Comparison of ENCODE assay signal across 12 cellular contexts in the genomic region with DNA sequence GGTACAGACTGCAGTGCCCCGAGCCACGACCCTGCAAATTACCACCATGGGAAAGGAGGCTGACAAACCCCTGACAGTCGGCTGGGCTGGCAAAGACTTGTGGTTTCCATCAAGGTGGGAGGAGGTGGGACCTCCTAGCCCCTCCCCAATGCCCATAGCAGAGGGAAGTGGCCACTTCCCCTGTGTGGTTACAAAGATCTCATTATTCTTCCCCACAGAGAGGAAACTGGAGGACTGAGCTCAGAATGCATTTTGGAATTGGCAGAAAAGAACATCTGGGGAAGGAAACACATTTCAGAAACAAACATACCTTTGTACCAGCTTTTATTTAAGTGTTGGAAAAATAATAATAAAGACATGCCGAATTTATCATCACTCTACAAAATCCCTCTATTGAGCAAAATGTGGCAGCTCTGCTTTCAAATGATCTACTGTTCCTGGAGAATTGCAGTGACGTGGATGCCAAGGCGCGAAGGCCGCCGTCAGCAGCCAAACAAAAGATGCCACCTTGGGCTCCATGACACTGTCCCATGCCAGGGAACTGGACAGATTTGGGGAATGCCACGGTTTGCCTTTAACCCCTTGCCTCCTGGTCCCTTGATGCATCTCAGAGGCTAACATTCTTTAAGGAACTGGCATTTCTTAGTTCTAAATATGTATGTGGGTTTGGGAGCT.
DNase-seq lines count a peak whose midpoint lies in the region; ATAC-seq, FAIRE-seq and TF ChIP-seq lines count a peak whose summit lies in the region.
"Had no signal": no experiment of that assay in that cellular context is flagged by ENCODE, and none has a peak within 500 bp of the region (broad histone marks: within the 10 kb centered on the region; RNA-seq: fewer than 3 reads in every experiment).

No MANE protein-coding gene starts in this region.

- H3K27me3 Mint-ChIP-seq in CD14-positive monocyte (ENCODE audit: low read depth in 3 of 3) (peaks cover 14 to 33% (median 29%) of the 10 kb centered on the region in 3 donors), naive B cell (no peaks in the 10 kb centered on the region)
- no peaks in the 10 kb centered on the region for H3K27me3 Mint-ChIP-seq in activated CD8-positive, alpha-beta T cell treated with anti-CD3 and anti-CD28 coated beads, Interleukin-2, amount 10 ng/mL, durations not matched to agents 7 days and 5 days (ENCODE audit: low read depth)

- in situ Hi-C loops in KBM-7 (cut with MboI; ENCODE audit: low pct_unique_long_range_greater_than_20kb, low sequenced_read_pairs) = no loop called here

- H3K4me1 ChIP-seq in small intestine (ENCODE audit: control insufficient read depth in 2 of 2, insufficient read depth in 1 of 2, low read depth in 1 of 2, low read length in 1 of 2) (no peaks in the 10 kb centered on the region), uterus (no peaks in the 10 kb centered on the region)
- H3K4me1 ChIP-seq: SJSA1 had no signal

- H3K27ac Mint-ChIP-seq in CD14-positive monocyte = peak overlapping the region in 4 of 7 donors; percentile 13 to 28 (median 20)
- peak overlapping the region; percentile 45 for H3K27ac Mint-ChIP-seq in activated CD8-positive, alpha-beta T cell treated with anti-CD3 and anti-CD28 coated beads, Interleukin-2, amount 10 ng/mL, durations not matched to agents 7 days and 5 days
- H3K27ac Mint-ChIP-seq in naive B cell = peak overlapping the region in 3 of 6 donors; percentile 60 to 82 (median 63)

- DNase-seq in CD14-positive monocyte (ENCODE audit: low spot score) (no peak), KBM-7 (peak; percentile 90), naive B cell (peak; percentile 14), NK-92 (lab: John Stamatoyannopoulos, UW; ENCODE audit: unreplicated experiment) (no peak), small intestine (no peak), uterus (no peak)
- DNase-seq in activated CD8-positive, alpha-beta T cell treated with anti-CD3 and anti-CD28 coated beads, Interleukin-2, amount 10 ng/mL, durations not matched to agents 7 days and 5 days = peak; percentile 60
- DNase-seq in stimulated activated CD4-positive, alpha-beta T cell treated with anti-CD3 and anti-CD28 coated beads, Interleukin-2, amount 100 ng/mL, for 48 hours = no peak
- DNase-seq: NCI-H446 treated with DMSO at 0.1 percent for 48 hours had no signal

- H3K4me3 ChIP-seq in small intestine (ENCODE audit: low read depth in 1 of 2, low read length in 2 of 2) (no peak overlapping the region), uterus (no peak overlapping the region)
- H3K4me3 ChIP-seq: SJSA1 had no signal

- peak overlapping the region in 1 of 2 donors; percentile 76 for H3K4me3 Mint-ChIP-seq in CD14-positive monocyte
- H3K4me3 Mint-ChIP-seq in activated CD8-positive, alpha-beta T cell treated with anti-CD3 and anti-CD28 coated beads, Interleukin-2, amount 10 ng/mL, durations not matched to agents 7 days and 5 days = peak overlapping the region; percentile 44
- peak overlapping the region in 4 of 8 donors; percentile 9 to 73 (median 48) for H3K4me3 Mint-ChIP-seq in naive B cell

- no peak for FAIRE-seq in small intestine (lab: Jason Lieb, UNC)
- FAIRE-seq: H54 had no signal

- no peaks in the 10 kb centered on the region for H3K36me3 ChIP-seq in small intestine (ENCODE audit: control insufficient read depth in 2 of 2, insufficient read depth in 2 of 2, low read length in 2 of 2)
- H3K36me3 ChIP-seq in uterus = no peaks in the 10 kb centered on the region

- no peaks in the 10 kb centered on the region for H3K9me3 ChIP-seq in small intestine (ENCODE audit: control insufficient read depth, low read depth)
- no peaks in the 10 kb centered on the region for H3K9me3 ChIP-seq in uterus
- H3K9me3 ChIP-seq: SJSA1 had no signal

- peaks cover 13 to 14% of the 10 kb centered on the region in 2 donors for H3K36me3 Mint-ChIP-seq in CD14-positive monocyte
- no peaks in the 10 kb centered on the region for H3K36me3 Mint-ChIP-seq in activated CD8-positive, alpha-beta T cell treated with anti-CD3 and anti-CD28 coated beads, Interleukin-2, amount 10 ng/mL, durations not matched to agents 7 days and 5 days (ENCODE audit: low read depth)
- no peaks in the 10 kb centered on the region for H3K36me3 Mint-ChIP-seq in naive B cell

- WGBS in small intestine, 3 donors = 60 to 75% (median 72%) methylated on average over 10 of the region's 10 CpGs

- TF ChIP-seq CTCF in CD14-positive monocyte (IDR thresholded peaks at IDR 0.05) = no peak
- TF ChIP-seq CTCF in uterus (IDR thresholded peaks at IDR 0.05) = no peak

- H3K9me3 Mint-ChIP-seq in CD14-positive monocyte = peaks cover 0 to 2% (median 0%) of the 10 kb centered on the region in 7 donors
- no peaks in the 10 kb centered on the region for H3K9me3 Mint-ChIP-seq in activated CD8-positive, alpha-beta T cell treated with anti-CD3 and anti-CD28 coated beads, Interleukin-2, amount 10 ng/mL, durations not matched to agents 7 days and 5 days (ENCODE audit: insufficient read depth)
- H3K9me3 Mint-ChIP-seq in naive B cell = no peaks in the 10 kb centered on the region

- ATAC-seq in activated CD8-positive, alpha-beta T cell treated with anti-CD3 and anti-CD28 coated beads, Interleukin-2, amount 10 ng/mL, durations not matched to agents 7 days and 5 days = peak; percentile 62
- ATAC-seq in naive B cell (ENCODE audit: low read depth in 2 of 2) = peak; percentile 70 to 79

- no peak for TF ChIP-seq POLR2A in uterus (IDR thresholded peaks at IDR 0.05)

- H3K4me1 Mint-ChIP-seq in CD14-positive monocyte = peaks cover 54% of the 10 kb centered on the region
- peaks cover 60% of the 10 kb centered on the region for H3K4me1 Mint-ChIP-seq in activated CD8-positive, alpha-beta T cell treated with anti-CD3 and anti-CD28 coated beads, Interleukin-2, amount 10 ng/mL, durations not matched to agents 7 days and 5 days (ENCODE audit: low read depth)
- peaks cover 42 to 71% (median 64%) of the 10 kb centered on the region in 3 donors for H3K4me1 Mint-ChIP-seq in naive B cell

- intact Hi-C loops in CD14-positive monocyte (cut with micrococcal nuclease) (no loop called here), uterus (cut with DNase I; ENCODE audit: low total_unique reads) (no loop called here)

- CTCF ChIA-PET in activated CD8-positive, alpha-beta T cell treated with anti-CD3 and anti-CD28 coated beads, Interleukin-2, amount 10 ng/mL, durations not matched to agents 7 days and 5 days (lab: Charles Lee) = interaction anchor here (0.9 to 1.4 kb wide), 3 partner anchors 9 to 309 kb away, joined by 3 read pairs; no protein-coding TSS in a partner anchor

- no peaks in the 10 kb centered on the region for H3K27me3 ChIP-seq in small intestine (ENCODE audit: control insufficient read depth in 2 of 2, insufficient read depth in 2 of 2, low read length in 2 of 2)
- no peaks in the 10 kb centered on the region for H3K27me3 ChIP-seq in uterus
- H3K27me3 ChIP-seq: SJSA1 had no signal

- POLR2A ChIA-PET in activated CD8-positive, alpha-beta T cell treated with anti-CD3 and anti-CD28 coated beads, Interleukin-2, amount 10 ng/mL, durations not matched to agents 7 days and 5 days (lab: Charles Lee) = no interaction called here

- H3K27ac ChIP-seq in small intestine (ENCODE audit: low read depth in 1 of 2, low read length in 1 of 2) (no peak overlapping the region), uterus (no peak overlapping the region)
- H3K27ac ChIP-seq: epithelial cell of prostate, SJSA1 had no signal

Comparison
In these comparisons a context has a peak if more than half of its experiments do, and no peak if none do; other contexts are left out.
1. DNase-seq: peak in KBM-7 (single experiment), activated CD8-positive, alpha-beta T cell treated with anti-CD3 and anti-CD28 coated beads, Interleukin-2, amount 10 ng/mL, durations not matched to agents 7 days and 5 days (single experiment) and naive B cell (single experiment); none in CD14-positive monocyte (single experiment), NK-92 (single experiment), stimulated activated CD4-positive, alpha-beta T cell treated with anti-CD3 and anti-CD28 coated beads, Interleukin-2, amount 100 ng/mL, for 48 hours (0 of 2), small intestine (single experiment) and uterus (0 of 2).